8 cellular contexts compared by ENCODE assay signal in the genomic region with DNA sequence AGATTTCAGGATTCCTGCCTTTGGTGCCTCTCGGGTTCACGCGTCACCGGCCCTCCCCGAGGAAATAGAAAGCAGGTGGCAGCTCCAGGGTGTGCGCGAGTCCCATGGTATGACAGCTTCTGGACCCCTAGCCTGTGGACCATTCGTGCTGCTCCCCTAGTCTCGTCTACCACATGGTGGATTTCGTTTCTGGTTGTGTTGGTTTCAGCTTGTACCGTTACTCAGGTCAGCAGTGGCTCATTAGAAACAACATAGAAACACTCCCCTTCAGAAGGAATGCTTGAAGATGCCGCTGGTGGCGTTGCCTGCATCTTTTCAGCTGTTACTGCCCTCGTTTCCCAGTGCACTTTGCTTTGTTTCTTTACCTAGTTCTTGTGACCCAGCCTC. TPM values are rescaled to one million over a fixed set of nuclear protein-coding genes. Genes with fewer than 3 reads are reported as not detected.
A peak's percentile ranks its signal among the peaks of the same experiment; 100 is the strongest.
DNase-seq lines count a peak whose midpoint lies in the region; ATAC-seq and TF ChIP-seq lines count a peak whose summit lies in the region.

No MANE protein-coding gene starts in this region.

- H3K27me3 ChIP-seq in HUES6 (ENCODE audit: control insufficient read depth, insufficient read depth, low read length): no peaks in the 10 kb centered on the region
- no peaks in the 10 kb centered on the region for H3K27me3 ChIP-seq in gastroesophageal sphincter

- peak; percentile 6 for DNase-seq in activated CD4-positive, CD25-positive, alpha-beta regulatory T cell treated with anti-CD3 and anti-CD28 coated beads, Interleukin-2, amount 50 U/mL, for 16 hours (ENCODE audit: low read depth, low spot score)
- no peak for DNase-seq in activated CD4-positive, CD25-positive, alpha-beta regulatory T cell treated with anti-CD3 and anti-CD28 coated beads, Interleukin-2, amount 50 U/mL, for 72 hours
- peak; percentile 56 for DNase-seq in activated CD8-positive, alpha-beta T cell treated with anti-CD3 and anti-CD28 coated beads, Interleukin-2, amount 10 ng/mL, durations not matched to agents 7 days and 5 days
- DNase-seq in osteocyte (ENCODE audit: extremely low spot score, unreplicated experiment): no peak
- no peak for DNase-seq in NCI-H226

- H3K4me1 Mint-ChIP-seq in activated CD8-positive, alpha-beta T cell treated with anti-CD3 and anti-CD28 coated beads, Interleukin-2, amount 10 ng/mL, durations not matched to agents 7 days and 5 days (ENCODE audit: low read depth): peaks cover 43% of the 10 kb centered on the region
- H3K4me1 Mint-ChIP-seq in osteocyte (ENCODE audit: unreplicated experiment): peaks cover 30% of the 10 kb centered on the region

- TF ChIP-seq POLR2A in gastroesophageal sphincter (IDR thresholded peaks at IDR 0.05): no peak

- H3K36me3 Mint-ChIP-seq in activated CD8-positive, alpha-beta T cell treated with anti-CD3 and anti-CD28 coated beads, Interleukin-2, amount 10 ng/mL, durations not matched to agents 7 days and 5 days (ENCODE audit: low read depth): peaks cover 23% of the 10 kb centered on the region
- peaks cover 3% of the 10 kb centered on the region for H3K36me3 Mint-ChIP-seq in osteocyte (ENCODE audit: unreplicated experiment)

- H3K4me1 ChIP-seq in HUES6 (ENCODE audit: control insufficient read depth, insufficient read depth, low read length) (peaks cover 21% of the 10 kb centered on the region), gastroesophageal sphincter (peaks cover 5 to 48% (median 13%) of the 10 kb centered on the region in 3 donors)

- H3K36me3 ChIP-seq in HUES6 (ENCODE audit: control insufficient read depth, insufficient read depth, low read length) (no peaks in the 10 kb centered on the region), gastroesophageal sphincter (no peaks in the 10 kb centered on the region)

- no peaks in the 10 kb centered on the region for H3K9me3 Mint-ChIP-seq in activated CD8-positive, alpha-beta T cell treated with anti-CD3 and anti-CD28 coated beads, Interleukin-2, amount 10 ng/mL, durations not matched to agents 7 days and 5 days (ENCODE audit: insufficient read depth)
- no peaks in the 10 kb centered on the region for H3K9me3 Mint-ChIP-seq in osteocyte (ENCODE audit: unreplicated experiment)

- CTCF ChIA-PET in activated CD8-positive, alpha-beta T cell treated with anti-CD3 and anti-CD28 coated beads, Interleukin-2, amount 10 ng/mL, durations not matched to agents 7 days and 5 days (lab: Charles Lee): interaction anchor here (1.1 to 2.1 kb wide), 7 partner anchors 13 to 60 kb away, joined by 3 to 31 read pairs (median 4); a partner anchor contains a TSS

- 0% methylated on average over 1 to 7 of the region's 14 CpGs for WGBS in gastroesophageal sphincter (ENCODE audit: low coverage in 1 of 2), 2 donors

- POLR2A ChIA-PET in activated CD8-positive, alpha-beta T cell treated with anti-CD3 and anti-CD28 coated beads, Interleukin-2, amount 10 ng/mL, durations not matched to agents 7 days and 5 days (lab: Charles Lee): interaction anchor here (0.5 to 3.1 kb wide), 11 partner anchors 8 to 321 kb away, joined by 3 to 27 read pairs (median 4); a partner anchor contains a TSS

- TF ChIP-seq CTCF in gastroesophageal sphincter (IDR thresholded peaks at IDR 0.05) (no peak), osteocyte (IDR thresholded peaks at IDR 0.05) (no peak)

- TF ChIP-seq EP300 in gastroesophageal sphincter (IDR thresholded peaks at IDR 0.05): no peak

- ATAC-seq in GM21717 (IDR thresholded peaks at IDR 0.05; ENCODE audit: unreplicated experiment) (peak; percentile 59), gastroesophageal sphincter (no peak)
- peak; percentile 57 for ATAC-seq in activated CD8-positive, alpha-beta T cell treated with anti-CD3 and anti-CD28 coated beads, Interleukin-2, amount 10 ng/mL, durations not matched to agents 7 days and 5 days

- no peaks in the 10 kb centered on the region for H3K9me3 ChIP-seq in HUES6 (ENCODE audit: control insufficient read depth, insufficient read depth, low read depth, low read length)
- H3K9me3 ChIP-seq in gastroesophageal sphincter: no peaks in the 10 kb centered on the region

- H3K4me3 Mint-ChIP-seq in activated CD8-positive, alpha-beta T cell treated with anti-CD3 and anti-CD28 coated beads, Interleukin-2, amount 10 ng/mL, durations not matched to agents 7 days and 5 days: peak overlapping the region; percentile 84
- peak overlapping the region; percentile 97 for H3K4me3 Mint-ChIP-seq in osteocyte (ENCODE audit: unreplicated experiment)

- H3K27ac ChIP-seq in HUES6 (ENCODE audit: low read depth, low read length) (peak overlapping the region; percentile 98; the same call in 1 of the 2 replicates), gastroesophageal sphincter (peak overlapping the region; percentile 64 to 89 (median 88))

- H3K27ac Mint-ChIP-seq in activated CD8-positive, alpha-beta T cell treated with anti-CD3 and anti-CD28 coated beads, Interleukin-2, amount 10 ng/mL, durations not matched to agents 7 days and 5 days: peak overlapping the region; percentile 98
- H3K27ac Mint-ChIP-seq in osteocyte (ENCODE audit: unreplicated experiment): peak overlapping the region; percentile 95

- H3K9ac ChIP-seq in HUES6 (ENCODE audit: low read length): peak overlapping the region; percentile 98

- no peaks in the 10 kb centered on the region for H3K27me3 Mint-ChIP-seq in activated CD8-positive, alpha-beta T cell treated with anti-CD3 and anti-CD28 coated beads, Interleukin-2, amount 10 ng/mL, durations not matched to agents 7 days and 5 days (ENCODE audit: low read depth)
- no peaks in the 10 kb centered on the region for H3K27me3 Mint-ChIP-seq in osteocyte (ENCODE audit: unreplicated experiment)

- H3K4me3 ChIP-seq in HUES6 (ENCODE audit: low read depth, low read length): peak overlapping the region; percentile 85
- peak overlapping the region; percentile 93 to 95 for H3K4me3 ChIP-seq in gastroesophageal sphincter

RNA-seq across cellular contexts. Expression of a gene that starts 0.7 kb away (rescaled TPM):
- 10 to 100 TPM; 56.9 to 60.5 TPM for total RNA-seq in activated CD8-positive, alpha-beta T cell treated with anti-CD3 and anti-CD28 coated beads, Interleukin-2, amount 10 ng/mL, durations not matched to agents 7 days and 5 days
- total RNA-seq in gastroesophageal sphincter: 100 to 1,000 TPM in 1 of 4 donors, 10 to 100 TPM in 3; 46.9 to 130 (median 78.1) TPM
- total RNA-seq in osteocyte: 93.7 and 95.3 TPM in 2 replicates

RNA-seq across cellular contexts. Expression of a gene that starts 47.6 kb away (rescaled TPM):
- total RNA-seq in activated CD8-positive, alpha-beta T cell treated with anti-CD3 and anti-CD28 coated beads, Interleukin-2, amount 10 ng/mL, durations not matched to agents 7 days and 5 days: 100 to 1,000 TPM; 108 to 115 TPM
- total RNA-seq in gastroesophageal sphincter (100 to 1,000 TPM in 3 of 4 donors, 10 to 100 TPM in 1; 85.6 to 106 (median 105) TPM), osteocyte (97.2 and 100 TPM in 2 replicates)

Comparison
In these comparisons a context has a peak if more than half of its experiments do, and no peak if none do; other contexts are left out.
1. DNase-seq: peak in activated CD4-positive, CD25-positive, alpha-beta regulatory T cell treated with anti-CD3 and anti-CD28 coated beads, Interleukin-2, amount 50 U/mL, for 16 hours (single experiment) and activated CD8-positive, alpha-beta T cell treated with anti-CD3 and anti-CD28 coated beads, Interleukin-2, amount 10 ng/mL, durations not matched to agents 7 days and 5 days (single experiment); none in activated CD4-positive, CD25-positive, alpha-beta regulatory T cell treated with anti-CD3 and anti-CD28 coated beads, Interleukin-2, amount 50 U/mL, for 72 hours (single experiment), osteocyte (single experiment) and NCI-H226 (single experiment).